Comparison of ENCODE assay signal across 1 cellular context in genomic region chr10:121624778-121625330, GRCh38.
TF ChIP-seq lines count a peak whose summit lies in the region.

No MANE protein-coding gene starts in this region.

TF ChIP-seq in H1, 55 proteins besides CTCF, POLR2A, EP300 and RAD21:
- TF ChIP-seq EGR1 (IDR thresholded peaks at IDR 0.05; ENCODE audit: borderline replicate concordance, low read depth, low read length) (no peak), ATF2 (IDR thresholded peaks at IDR 0.05; ENCODE audit: low read length) (no peak), KDM4A (IDR thresholded peaks at IDR 0.05; ENCODE audit: low read depth, low read length, severe bottlenecking) (no peak), ASH2L (IDR thresholded peaks at IDR 0.05; ENCODE audit: low read length) (no peak), RBBP5 (IDR thresholded peaks at IDR 0.05; ENCODE audit: borderline replicate concordance, low read depth, low read length) (no peak), SIX5 (IDR thresholded peaks at IDR 0.05; ENCODE audit: low read depth, low read length) (no peak), SIRT6 (IDR thresholded peaks at IDR 0.05; ENCODE audit: low read length) (no peak), ZNF274 (IDR thresholded peaks at IDR 0.05; ENCODE audit: borderline replicate concordance, extremely low read depth, low read length) (no peak), SRF (IDR thresholded peaks at IDR 0.05; ENCODE audit: low read depth, low read length) (no peak), KDM1A (IDR thresholded peaks at IDR 0.05; ENCODE audit: borderline replicate concordance, low read length) (no peak), GTF2F1 (IDR thresholded peaks at IDR 0.05; ENCODE audit: borderline replicate concordance, low read depth, low read length) (no peak), RXRA (IDR thresholded peaks at IDR 0.05; ENCODE audit: insufficient read depth, low read depth, low read length) (no peak), NANOG (IDR thresholded peaks at IDR 0.05; ENCODE audit: insufficient read depth, low read depth, low read length, poor library complexity, severe bottlenecking) (no peak), CBX8 (IDR thresholded peaks at IDR 0.05; ENCODE audit: borderline replicate concordance, low read depth, low read length) (no peak), USF2 (IDR thresholded peaks at IDR 0.05; ENCODE audit: low read length) (no peak)
TF ChIP-seq in H1: peak in this region for 0.
